21 cellular contexts compared by ENCODE assay signal in genomic region chrX:72358313-72358712, GRCh38. TPM values are rescaled to one million over a fixed set of nuclear protein-coding genes. Genes with fewer than 3 reads are reported as not detected.
DNase-seq lines count a peak whose midpoint lies in the region; ATAC-seq, FAIRE-seq and TF ChIP-seq lines count a peak whose summit lies in the region.
"Had no signal": no experiment of that assay in that cellular context is flagged by ENCODE, and none has a peak within 500 bp of the region (broad histone marks: within the 10 kb centered on the region; RNA-seq: fewer than 3 reads in every experiment).

No MANE protein-coding gene starts in this region.

- H3K36me3 ChIP-seq in CD8-positive, alpha-beta memory T cell (ENCODE audit: insufficient read depth, low read length), result no peaks in the 10 kb centered on the region
- H3K36me3 ChIP-seq: tibial artery had no signal

- no peaks in the 10 kb centered on the region for H3K9me3 Mint-ChIP-seq in CD8-positive, alpha-beta memory T cell
- H3K9me3 Mint-ChIP-seq: activated CD4-positive, alpha-beta T cell treated with anti-CD3 and anti-CD28 coated beads, Interleukin-2, amount 10 ng/mL, durations not matched to agents 24 days and 14 days; activated naive CD4-positive, alpha-beta T cell treated with anti-CD3 and anti-CD28 coated beads, Interleukin-2, amount 50 U/mL, for 72 hours; effector memory CD8-positive, alpha-beta T cell had no signal

- H3K27ac Mint-ChIP-seq in CD8-positive, alpha-beta memory T cell, result no peak overlapping the region
- H3K27ac Mint-ChIP-seq: activated CD4-positive, alpha-beta T cell treated with anti-CD3 and anti-CD28 coated beads, Interleukin-2, amount 10 ng/mL, durations not matched to agents 24 days and 14 days; activated naive CD4-positive, alpha-beta T cell treated with anti-CD3 and anti-CD28 coated beads, Interleukin-2, amount 50 U/mL, for 72 hours; effector memory CD8-positive, alpha-beta T cell; naive B cell had no signal

- peaks cover 0 to 8% of the 10 kb centered on the region in 2 donors for H3K27me3 Mint-ChIP-seq in CD8-positive, alpha-beta memory T cell
- H3K27me3 Mint-ChIP-seq: activated CD4-positive, alpha-beta T cell treated with anti-CD3 and anti-CD28 coated beads, Interleukin-2, amount 10 ng/mL, durations not matched to agents 24 days and 14 days; effector memory CD8-positive, alpha-beta T cell had no signal

- peak; percentile 89 for ATAC-seq in SK-N-SH treated with all-trans-retinoic acid at 6 μM for 48 hours
- ATAC-seq: activated naive CD4-positive, alpha-beta T cell treated with anti-CD3 and anti-CD28 coated beads, Interleukin-2, amount 50 U/mL, for 72 hours; effector memory CD8-positive, alpha-beta T cell; left ventricle myocardium superior had no signal

- no peak overlapping the region for H3K4me3 ChIP-seq in foreskin fibroblast (ENCODE audit: low read depth in 1 of 2, low read length in 2 of 2)
- no peak overlapping the region for H3K4me3 ChIP-seq in CD8-positive, alpha-beta memory T cell (ENCODE audit: low read length)
- H3K4me3 ChIP-seq: BLaER1 treated with 17β-estradiol and CSF1 and Interleukin-3, amounts not matched to agents 10 nM and 100 nM; tibial artery had no signal

- DNase-seq in HPDE6-E6E7 (ENCODE audit: extremely low spot score) (peak; percentile 10), foreskin fibroblast (peak; percentile 20 to 51), urothelium cell line (ENCODE audit: low spot score) (peak; percentile 42), activated T-cell treated with anti-CD3 and anti-CD28 coated beads for 4 hours (no peak), GM20000 (ENCODE audit: low spot score) (no peak)
- no peak for DNase-seq in CD8-positive, alpha-beta memory T cell
- DNase-seq: activated CD4-positive, alpha-beta T cell treated with anti-CD3 and anti-CD28 coated beads, Interleukin-2, amount 10 ng/mL, durations not matched to agents 24 days and 14 days; effector memory CD8-positive, alpha-beta T cell; left ventricle myocardium superior; naive B cell; NCI-H1436 treated with DMSO at 0.1 percent for 48 hours; NCI-H345; posterior cingulate gyrus; SHP77; small intestine; tibial artery had no signal

- no peaks in the 10 kb centered on the region for H3K27me3 ChIP-seq in CD8-positive, alpha-beta memory T cell (ENCODE audit: insufficient read depth, low read length, poor library complexity, severe bottlenecking)
- H3K27me3 ChIP-seq: tibial artery had no signal

- TF ChIP-seq CTCF in foreskin fibroblast (IDR thresholded peaks at IDR 0.05; ENCODE audit: low read depth, low read length), result no peak
- no peak for TF ChIP-seq CTCF in GM20000 (IDR thresholded peaks at IDR 0.05; ENCODE audit: extremely low read depth, missing control alignments)

- FAIRE-seq in urothelium cell line (lab: Jason Lieb, UNC), result no peak
- FAIRE-seq: small intestine had no signal

- H3K9me3 ChIP-seq in CD8-positive, alpha-beta memory T cell (ENCODE audit: low read length), result no peaks in the 10 kb centered on the region
- H3K9me3 ChIP-seq: BLaER1 treated with 17β-estradiol and CSF1 and Interleukin-3, amounts not matched to agents 10 nM and 100 nM; tibial artery had no signal

- CTCF ChIA-PET in CD8-positive, alpha-beta memory T cell (lab: Charles Lee), result no interaction called here

- H3K4me3 Mint-ChIP-seq in CD8-positive, alpha-beta memory T cell, result no peak overlapping the region
- H3K4me3 Mint-ChIP-seq: activated CD4-positive, alpha-beta T cell treated with anti-CD3 and anti-CD28 coated beads, Interleukin-2, amount 10 ng/mL, durations not matched to agents 24 days and 14 days; effector memory CD8-positive, alpha-beta T cell; naive B cell had no signal

- peaks cover 0 to 9% (median 2%) of the 10 kb centered on the region in 3 donors for H3K36me3 Mint-ChIP-seq in CD8-positive, alpha-beta memory T cell
- H3K36me3 Mint-ChIP-seq: activated naive CD4-positive, alpha-beta T cell treated with anti-CD3 and anti-CD28 coated beads, Interleukin-2, amount 50 U/mL, for 72 hours; naive B cell had no signal

- no peaks in the 10 kb centered on the region for H3K4me1 ChIP-seq in CD8-positive, alpha-beta memory T cell (ENCODE audit: insufficient read depth, low read length)
- H3K4me1 ChIP-seq: BLaER1 treated with 17β-estradiol and CSF1 and Interleukin-3, amounts not matched to agents 10 nM and 100 nM; tibial artery had no signal

- H3K4me1 Mint-ChIP-seq in CD8-positive, alpha-beta memory T cell, result no peaks in the 10 kb centered on the region
- H3K4me1 Mint-ChIP-seq: activated CD4-positive, alpha-beta T cell treated with anti-CD3 and anti-CD28 coated beads, Interleukin-2, amount 10 ng/mL, durations not matched to agents 24 days and 14 days; naive B cell had no signal

- POLR2A ChIA-PET in CD8-positive, alpha-beta memory T cell (lab: Charles Lee), result no interaction called here

- H3K27ac ChIP-seq in CD8-positive, alpha-beta memory T cell (ENCODE audit: low read depth, low read length), result no peak overlapping the region
- H3K27ac ChIP-seq: BLaER1 treated with 17β-estradiol and CSF1 and Interleukin-3, amounts not matched to agents 10 nM and 100 nM; HL-60; tibial artery had no signal

TF ChIP-seq in SK-N-SH treated with all-trans-retinoic acid at 6 μM for 48 hours, 23 proteins besides CTCF, POLR2A, EP300 and RAD21 (continues in another document):
- TF ChIP-seq RARB (CRISPR knock-in tag; IDR thresholded peaks at IDR 0.05), result no peak
- TF ChIP-seq, protein P1, sequence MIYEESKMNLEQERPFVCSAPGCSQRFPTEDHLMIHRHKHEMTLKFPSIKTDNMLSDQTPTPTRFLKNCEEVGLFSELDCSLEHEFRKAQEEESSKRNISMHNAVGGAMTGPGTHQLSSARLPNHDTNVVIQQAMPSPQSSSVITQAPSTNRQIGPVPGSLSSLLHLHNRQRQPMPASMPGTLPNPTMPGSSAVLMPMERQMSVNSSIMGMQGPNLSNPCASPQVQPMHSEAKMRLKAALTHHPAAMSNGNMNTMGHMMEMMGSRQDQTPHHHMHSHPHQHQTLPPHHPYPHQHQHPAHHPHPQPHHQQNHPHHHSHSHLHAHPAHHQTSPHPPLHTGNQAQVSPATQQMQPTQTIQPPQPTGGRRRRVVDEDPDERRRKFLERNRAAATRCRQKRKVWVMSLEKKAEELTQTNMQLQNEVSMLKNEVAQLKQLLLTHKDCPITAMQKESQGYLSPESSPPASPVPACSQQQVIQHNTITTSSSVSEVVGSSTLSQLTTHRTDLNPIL (CRISPR knock-in tag; IDR thresholded peaks at IDR 0.05; ENCODE audit: low read depth), result no peak
- TF ChIP-seq CSDC2 (CRISPR knock-in tag; IDR thresholded peaks at IDR 0.05), result no peak
- no peak for TF ChIP-seq ZC3H10 (CRISPR knock-in tag; IDR thresholded peaks at IDR 0.05)
- TF ChIP-seq ZFP3 (CRISPR knock-in tag; IDR thresholded peaks at IDR 0.05), result no peak
- TF ChIP-seq GLIS3 (CRISPR knock-in tag; IDR thresholded peaks at IDR 0.05), result no peak
- TF ChIP-seq OSR1 (CRISPR knock-in tag; IDR thresholded peaks at IDR 0.05), result no peak
- TF ChIP-seq ZFP30 (CRISPR knock-in tag; IDR thresholded peaks at IDR 0.05), result no peak
- TF ChIP-seq TCF4 (CRISPR knock-in tag; IDR thresholded peaks at IDR 0.05; ENCODE audit: borderline replicate concordance), result no peak
- TF ChIP-seq ARNTL (CRISPR knock-in tag; IDR thresholded peaks at IDR 0.05; ENCODE audit: borderline replicate concordance, low read depth), result no peak
- no peak for TF ChIP-seq ESRRG (CRISPR knock-in tag; IDR thresholded peaks at IDR 0.05)
- no peak for TF ChIP-seq ZNF70 (CRISPR knock-in tag; IDR thresholded peaks at IDR 0.05)
- TF ChIP-seq PPARA (CRISPR knock-in tag; IDR thresholded peaks at IDR 0.05; ENCODE audit: borderline replicate concordance), result no peak
- TF ChIP-seq, protein P2, sequence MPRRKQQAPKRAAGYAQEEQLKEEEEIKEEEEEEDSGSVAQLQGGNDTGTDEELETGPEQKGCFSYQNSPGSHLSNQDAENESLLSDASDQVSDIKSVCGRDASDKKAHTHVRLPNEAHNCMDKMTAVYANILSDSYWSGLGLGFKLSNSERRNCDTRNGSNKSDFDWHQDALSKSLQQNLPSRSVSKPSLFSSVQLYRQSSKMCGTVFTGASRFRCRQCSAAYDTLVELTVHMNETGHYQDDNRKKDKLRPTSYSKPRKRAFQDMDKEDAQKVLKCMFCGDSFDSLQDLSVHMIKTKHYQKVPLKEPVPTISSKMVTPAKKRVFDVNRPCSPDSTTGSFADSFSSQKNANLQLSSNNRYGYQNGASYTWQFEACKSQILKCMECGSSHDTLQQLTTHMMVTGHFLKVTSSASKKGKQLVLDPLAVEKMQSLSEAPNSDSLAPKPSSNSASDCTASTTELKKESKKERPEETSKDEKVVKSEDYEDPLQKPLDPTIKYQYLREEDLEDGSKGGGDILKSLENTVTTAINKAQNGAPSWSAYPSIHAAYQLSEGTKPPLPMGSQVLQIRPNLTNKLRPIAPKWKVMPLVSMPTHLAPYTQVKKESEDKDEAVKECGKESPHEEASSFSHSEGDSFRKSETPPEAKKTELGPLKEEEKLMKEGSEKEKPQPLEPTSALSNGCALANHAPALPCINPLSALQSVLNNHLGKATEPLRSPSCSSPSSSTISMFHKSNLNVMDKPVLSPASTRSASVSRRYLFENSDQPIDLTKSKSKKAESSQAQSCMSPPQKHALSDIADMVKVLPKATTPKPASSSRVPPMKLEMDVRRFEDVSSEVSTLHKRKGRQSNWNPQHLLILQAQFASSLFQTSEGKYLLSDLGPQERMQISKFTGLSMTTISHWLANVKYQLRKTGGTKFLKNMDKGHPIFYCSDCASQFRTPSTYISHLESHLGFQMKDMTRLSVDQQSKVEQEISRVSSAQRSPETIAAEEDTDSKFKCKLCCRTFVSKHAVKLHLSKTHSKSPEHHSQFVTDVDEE (CRISPR knock-in tag; IDR thresholded peaks at IDR 0.05), result no peak
- no peak for TF ChIP-seq ZNF565 (CRISPR knock-in tag; conservative IDR thresholded peaks at IDR 0.05; ENCODE audit: low read depth)
- no peak for TF ChIP-seq POU6F1 (CRISPR knock-in tag; IDR thresholded peaks at IDR 0.05; ENCODE audit: borderline replicate concordance, low read depth)
- no peak for TF ChIP-seq ZNF8 (CRISPR knock-in tag; IDR thresholded peaks at IDR 0.05)

RNA-seq across cellular contexts. Expression of gene CITED1, which starts 52.6 kb away (rescaled TPM):
- not detected for total RNA-seq in CD8-positive, alpha-beta memory T cell
- polyA plus RNA-seq in CD8-positive, alpha-beta memory T cell, result not detected
- total RNA-seq: activated CD4-positive, alpha-beta T cell treated with anti-CD3 and anti-CD28 coated beads, Interleukin-2, amount 10 ng/mL, durations not matched to agents 24 days and 14 days; fibroblast of villous mesenchyme; left ventricle myocardium superior had no signal

Comparison
In these comparisons a context has a peak if more than half of its experiments do, and no peak if none do; other contexts are left out.
1. DNase-seq: peak in HPDE6-E6E7 (single experiment), foreskin fibroblast (2 of 2) and urothelium cell line (single experiment); none in activated T-cell treated with anti-CD3 and anti-CD28 coated beads for 4 hours (single experiment), GM20000 (single experiment) and CD8-positive, alpha-beta memory T cell (0 of 5).